Comparison of ENCODE assay signal across 13 cellular contexts in genomic region chr7:118372530-118372929, GRCh38.
DNase-seq lines count a peak whose midpoint lies in the region; ATAC-seq and TF ChIP-seq lines count a peak whose summit lies in the region.
"Had no signal": no experiment of that assay in that cellular context is flagged by ENCODE, and none has a peak within 500 bp of the region (broad histone marks: within the 10 kb centered on the region; RNA-seq: fewer than 3 reads in every experiment).

No MANE protein-coding gene starts in this region.

- no peak overlapping the region for H3K4me3 ChIP-seq in epithelial cell of proximal tubule (ENCODE audit: low read depth, low read length)
- H3K4me3 ChIP-seq: SJSA1 had no signal

- DNase-seq in DMS 273 treated with DMSO at 0.1 percent for 48 hours (lab: John Stamatoyannopoulos, UW) = peak; percentile 78
- DNase-seq in NCI-H82 treated with DMSO at 0.1 percent for 48 hours (lab: John Stamatoyannopoulos, UW; ENCODE audit: unreplicated experiment) = peak; percentile 87
- peak; percentile 15 for DNase-seq in epithelial cell of proximal tubule (ENCODE audit: low read depth)
- no peak for DNase-seq in ureter (ENCODE audit: low spot score)
- DNase-seq in COLO829 (ENCODE audit: low spot score) = no peak
- DNase-seq in germinal center (ENCODE audit: low spot score) = no peak
- no peak for DNase-seq in omental fat pad (ENCODE audit: low spot score)
- DNase-seq: activated T-cell treated with anti-CD3 and anti-CD28 coated beads, Interleukin-2, amount 50 U/mL, for 1 hour; C1 segment of cervical spinal cord; dermis blood vessel endothelial cell; NCI-H1092 had no signal

- no peak for TF ChIP-seq CTCF in epithelial cell of proximal tubule (conservative IDR thresholded peaks at IDR 0.05; ENCODE audit: low read depth, low read length)
- TF ChIP-seq CTCF in omental fat pad (IDR thresholded peaks at IDR 0.05) = no peak

- ATAC-seq in HG02798 (IDR thresholded peaks at IDR 0.05; ENCODE audit: poor library complexity, unreplicated experiment) (peak; percentile 59), omental fat pad (ENCODE audit: low FRiP score) (no peak)

Comparison
In these comparisons a context has a peak if more than half of its experiments do, and no peak if none do; other contexts are left out.
1. DNase-seq: peak in DMS 273 treated with DMSO at 0.1 percent for 48 hours (single experiment), NCI-H82 treated with DMSO at 0.1 percent for 48 hours (single experiment) and epithelial cell of proximal tubule (single experiment); none in ureter (single experiment), COLO829 (single experiment), germinal center (single experiment) and omental fat pad (single experiment).